Comparison of ENCODE assay signal across 21 cellular contexts in the genomic region with DNA sequence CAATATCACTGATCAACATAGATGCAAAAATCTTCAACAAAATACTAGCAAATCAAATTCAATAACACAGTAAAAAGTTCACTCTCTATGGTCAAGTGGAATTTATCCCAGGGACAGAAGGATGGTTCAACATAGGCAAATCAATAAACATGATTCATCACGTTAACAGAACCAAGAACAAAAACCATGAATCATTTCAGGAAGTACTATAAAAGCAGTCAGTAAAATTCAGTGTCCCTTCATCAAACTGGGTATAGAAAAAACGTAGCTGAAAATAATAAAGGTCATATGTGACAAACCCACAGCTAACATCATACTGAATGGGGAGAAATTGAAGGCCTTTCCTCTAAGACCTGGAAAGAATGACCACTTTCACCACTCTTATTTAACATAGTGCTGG.
A peak's percentile ranks its signal among the peaks of the same experiment; 100 is the strongest.
DNase-seq lines count a peak whose midpoint lies in the region; ATAC-seq and TF ChIP-seq lines count a peak whose summit lies in the region.
"Had no signal": no experiment of that assay in that cellular context is flagged by ENCODE, and none has a peak within 500 bp of the region (broad histone marks: within the 10 kb centered on the region; RNA-seq: fewer than 3 reads in every experiment).

No MANE protein-coding gene starts in this region.

- H3K4me1 ChIP-seq in prostate gland (replicated peaks), result no peaks in the 10 kb centered on the region
- H3K4me1 ChIP-seq: body of pancreas, heart right ventricle, left ventricle myocardium inferior, vagina had no signal

- 31% methylated on average over 2 of the region's 2 CpGs for WGBS in prostate gland

- no peak overlapping the region for H3K4me3 ChIP-seq in epithelial cell of esophagus (ENCODE audit: low read length)
- H3K4me3 ChIP-seq in prostate gland, result no peak overlapping the region
- H3K4me3 ChIP-seq: body of pancreas, GM12878, heart right ventricle, left ventricle myocardium inferior, testis, vagina had no signal

- TF ChIP-seq POLR2A in prostate gland (IDR thresholded peaks at IDR 0.05), result no peak

- intact Hi-C loops in prostate gland (cut with DNase I), result no loop called here

- no peak for ATAC-seq in GM18868 (IDR thresholded peaks at IDR 0.05; ENCODE audit: unreplicated experiment)
- ATAC-seq: body of pancreas; GM12878; heart right ventricle; stimulated activated effector memory CD8-positive, alpha-beta T cell treated with anti-CD3 and anti-CD28 coated beads, Interleukin-12 subunit alpha, Interleukin-12 subunit beta, amount 100 ng/mL, for 72 hours had no signal

- TF ChIP-seq CTCF in epithelial cell of esophagus (IDR thresholded peaks at IDR 0.05; ENCODE audit: insufficient read depth, low read depth, low read length, missing control alignments) (no peak), prostate gland (IDR thresholded peaks at IDR 0.05) (no peak)

- H3K27ac ChIP-seq in prostate gland, result no peak overlapping the region
- H3K27ac ChIP-seq: body of pancreas, heart right ventricle, left ventricle myocardium inferior, testis, vagina had no signal

- no peaks in the 10 kb centered on the region for H3K9me3 ChIP-seq in prostate gland
- H3K9me3 ChIP-seq: body of pancreas, testis, vagina had no signal

- DNase-seq in EH (ENCODE audit: low read depth), result peak; percentile 58
- DNase-seq in LoVo (ENCODE audit: low spot score), result peak; percentile 44
- peak; percentile 33 for DNase-seq in epithelial cell of esophagus (ENCODE audit: low read depth)
- DNase-seq in renal cortical epithelial cell (ENCODE audit: low read depth), result peak; percentile 31
- DNase-seq in HK-2 (ENCODE audit: unreplicated experiment), result no peak
- no peak for DNase-seq in prostate gland (ENCODE audit: low spot score)
- DNase-seq: body of pancreas; CD4-positive, CD25-positive, alpha-beta regulatory T cell; heart right ventricle; IMR-90; left ventricle myocardium inferior; MM.1S; NCI-H1417 treated with DMSO at 0.1 percent for 48 hours; NCI-H510A; NK-92 treated with Interleukin-12 subunit alpha and Interleukin-12 subunit beta, amount 100 ng/mL, for 24 hours; stimulated activated CD4-positive, alpha-beta T cell treated with anti-CD3 and anti-CD28 coated beads, Interleukin-1b, Interleukin-23, amount 100 ng/mL, for 48 hours; testis had no signal

- no peaks in the 10 kb centered on the region for H3K36me3 ChIP-seq in prostate gland
- H3K36me3 ChIP-seq: heart right ventricle, left ventricle myocardium inferior, vagina had no signal

- no peaks in the 10 kb centered on the region for H3K27me3 ChIP-seq in prostate gland (replicated peaks; ENCODE audit: insufficient read depth)
- H3K27me3 ChIP-seq: body of pancreas, heart right ventricle, testis, vagina had no signal

Comparison
In these comparisons a context has a peak if more than half of its experiments do, and no peak if none do; other contexts are left out.
1. DNase-seq: peak in EH (single experiment), LoVo (single experiment), epithelial cell of esophagus (single experiment) and renal cortical epithelial cell (single experiment); none in HK-2 (single experiment) and prostate gland (single experiment).